21 cellular contexts compared by ENCODE assay signal in genomic region chr2:19733951-19734425, GRCh38.
DNase-seq lines count a peak whose midpoint lies in the region; ATAC-seq, FAIRE-seq and TF ChIP-seq lines count a peak whose summit lies in the region.
"Had no signal": no experiment of that assay in that cellular context is flagged by ENCODE, and none has a peak within 500 bp of the region (broad histone marks: within the 10 kb centered on the region; RNA-seq: fewer than 3 reads in every experiment).

No MANE protein-coding gene starts in this region.

- no peaks in the 10 kb centered on the region for H3K27me3 ChIP-seq in esophagus muscularis mucosa
- H3K27me3 ChIP-seq: cardiac muscle cell, Peyer's patch had no signal

- peak overlapping the region; percentile 65 to 92 (median 71) for H3K27ac Mint-ChIP-seq in nephron
- H3K27ac Mint-ChIP-seq in type B pancreatic cell, result no peak overlapping the region
- H3K27ac Mint-ChIP-seq: activated CD8-positive, alpha-beta memory T cell treated with anti-CD3 and anti-CD28 coated beads, Interleukin-2, amount 10 ng/mL, durations not matched to agents 7 days and 5 days; stimulated activated memory B cell treated with anti-CD40 and anti-IgM and Interleukin-4, amounts not matched to agents 10 μg/mL and 1 μg/mL and 100 μg/mL, for 72 hours; WTC11 had no signal

- no peak for TF ChIP-seq POLR2A in esophagus muscularis mucosa (IDR thresholded peaks at IDR 0.05; ENCODE audit: low read depth)

- H3K36me3 Mint-ChIP-seq in nephron (ENCODE audit: low read depth), result no peaks in the 10 kb centered on the region
- peaks cover 3% of the 10 kb centered on the region for H3K36me3 Mint-ChIP-seq in type B pancreatic cell
- H3K36me3 Mint-ChIP-seq: activated CD8-positive, alpha-beta memory T cell treated with anti-CD3 and anti-CD28 coated beads, Interleukin-2, amount 10 ng/mL, durations not matched to agents 7 days and 5 days; stimulated activated memory B cell treated with anti-CD40 and anti-IgM and Interleukin-4, amounts not matched to agents 10 μg/mL and 1 μg/mL and 100 μg/mL, for 72 hours; WTC11 had no signal

- no peaks in the 10 kb centered on the region for H3K9me3 Mint-ChIP-seq in nephron
- peaks cover 5% of the 10 kb centered on the region for H3K9me3 Mint-ChIP-seq in type B pancreatic cell
- H3K9me3 Mint-ChIP-seq: neural crest cell; stimulated activated memory B cell treated with anti-CD40 and anti-IgM and Interleukin-4, amounts not matched to agents 10 μg/mL and 1 μg/mL and 100 μg/mL, for 72 hours had no signal

- 25% methylated on average over 3 of the region's 3 CpGs for WGBS in esophagus muscularis mucosa

- peak; percentile 39 for DNase-seq in AG08396 (ENCODE audit: low spot score)
- peak; percentile 53 for DNase-seq in HTR-8/SVneo (ENCODE audit: insufficient read length, low spot score)
- no peak for DNase-seq in esophagus muscularis mucosa (ENCODE audit: extremely low spot score)
- DNase-seq in glomerular visceral epithelial cell (ENCODE audit: extremely low spot score), result no peak
- no peak for DNase-seq in type B pancreatic cell (ENCODE audit: extremely low spot score, unreplicated experiment)
- DNase-seq in cerebellar nuclear complex (lab: John Stamatoyannopoulos, UW), result no peak
- DNase-seq: activated CD8-positive, alpha-beta memory T cell treated with anti-CD3 and anti-CD28 coated beads, Interleukin-2, amount 10 ng/mL, durations not matched to agents 7 days and 5 days; hypothalamus; Kasumi-1; NCI-H1694 treated with DMSO at 0.1 percent for 48 hours; NCI-H524 treated with DMSO at 0.1 percent for 48 hours; Peyer's patch had no signal

- peak; percentile 76 for FAIRE-seq in HTR-8/SVneo (lab: Jason Lieb, UNC)
- FAIRE-seq: endometrium, H54 had no signal

- peaks cover 22% of the 10 kb centered on the region for H3K4me1 Mint-ChIP-seq in nephron
- H3K4me1 Mint-ChIP-seq in type B pancreatic cell (ENCODE audit: unreplicated experiment), result peaks cover 31% of the 10 kb centered on the region
- H3K4me1 Mint-ChIP-seq: activated CD8-positive, alpha-beta memory T cell treated with anti-CD3 and anti-CD28 coated beads, Interleukin-2, amount 10 ng/mL, durations not matched to agents 7 days and 5 days; neural crest cell; stimulated activated memory B cell treated with anti-CD40 and anti-IgM and Interleukin-4, amounts not matched to agents 10 μg/mL and 1 μg/mL and 100 μg/mL, for 72 hours had no signal

- no peaks in the 10 kb centered on the region for H3K36me3 ChIP-seq in esophagus muscularis mucosa
- H3K36me3 ChIP-seq: cardiac muscle cell, Peyer's patch had no signal

- H3K27ac ChIP-seq in esophagus muscularis mucosa (replicated peaks in 1 of 4), result peak overlapping the region; percentile 41 to 61 (median 56)
- H3K27ac ChIP-seq: cardiac muscle cell had no signal

- no peaks in the 10 kb centered on the region for H3K27me3 Mint-ChIP-seq in nephron (ENCODE audit: low read depth)
- H3K27me3 Mint-ChIP-seq in type B pancreatic cell, result peaks cover 24% of the 10 kb centered on the region

- ATAC-seq in GM19397 (IDR thresholded peaks at IDR 0.05; ENCODE audit: unreplicated experiment), result no peak
- ATAC-seq: activated CD8-positive, alpha-beta memory T cell treated with anti-CD3 and anti-CD28 coated beads, Interleukin-2, amount 10 ng/mL, durations not matched to agents 7 days and 5 days; sciatic nerve; stimulated activated memory B cell treated with anti-CD40 and anti-IgM and Interleukin-4, amounts not matched to agents 10 μg/mL and 1 μg/mL and 100 μg/mL, for 72 hours; WTC11 had no signal

- intact Hi-C loops in esophagus muscularis mucosa (cut with DNase I), result no loop called here

- no peak for TF ChIP-seq CTCF in esophagus muscularis mucosa (IDR thresholded peaks at IDR 0.05)
- TF ChIP-seq CTCF in nephron (IDR thresholded peaks at IDR 0.05; ENCODE audit: unreplicated experiment in 3 of 3), result no peak
- TF ChIP-seq CTCF in type B pancreatic cell (conservative IDR thresholded peaks at IDR 0.05), result no peak

- no peak overlapping the region for H3K4me3 ChIP-seq in esophagus muscularis mucosa
- H3K4me3 ChIP-seq: cardiac muscle cell, Peyer's patch had no signal

- TF ChIP-seq EP300 in esophagus muscularis mucosa (IDR thresholded peaks at IDR 0.05), result no peak

- H3K9me3 ChIP-seq in esophagus muscularis mucosa, result no peaks in the 10 kb centered on the region
- H3K9me3 ChIP-seq: Peyer's patch had no signal

- H3K4me1 ChIP-seq in esophagus muscularis mucosa, result peaks cover 0 to 52% (median 37%) of the 10 kb centered on the region in 4 donors
- H3K4me1 ChIP-seq: Peyer's patch had no signal

- H3K4me3 Mint-ChIP-seq in nephron, result no peak overlapping the region
- no peak overlapping the region for H3K4me3 Mint-ChIP-seq in type B pancreatic cell
- H3K4me3 Mint-ChIP-seq: activated CD8-positive, alpha-beta memory T cell treated with anti-CD3 and anti-CD28 coated beads, Interleukin-2, amount 10 ng/mL, durations not matched to agents 7 days and 5 days; neural crest cell; stimulated activated memory B cell treated with anti-CD40 and anti-IgM and Interleukin-4, amounts not matched to agents 10 μg/mL and 1 μg/mL and 100 μg/mL, for 72 hours; WTC11 had no signal

Comparison
In these comparisons a context has a peak if more than half of its experiments do, and no peak if none do; other contexts are left out.
1. DNase-seq: peak in AG08396 (single experiment) and HTR-8/SVneo (single experiment); none in esophagus muscularis mucosa (single experiment), glomerular visceral epithelial cell (single experiment), type B pancreatic cell (single experiment) and cerebellar nuclear complex (0 of 2).